Comparison of ENCODE assay signal across 9 cellular contexts in genomic region chr14:100374891-100375272, GRCh38. TPM values are rescaled to one million over a fixed set of nuclear protein-coding genes. Genes with fewer than 3 reads are reported as not detected.
DNase-seq lines count a peak whose midpoint lies in the region; ATAC-seq and TF ChIP-seq lines count a peak whose summit lies in the region.
"Had no signal": no experiment of that assay in that cellular context is flagged by ENCODE, and none has a peak within 500 bp of the region (broad histone marks: within the 10 kb centered on the region; RNA-seq: fewer than 3 reads in every experiment).

No MANE protein-coding gene starts in this region.

- H3K9me2 ChIP-seq in MM.1S (replicated peaks; ENCODE audit: insufficient read depth, low read length), result no peaks in the 10 kb centered on the region

- H3K27ac Mint-ChIP-seq in nephron, result peak overlapping the region; percentile 96 to 97 (median 96)

- H3F3A ChIP-seq in MM.1S (ENCODE audit: insufficient read depth, low read length), result peaks cover 6% of the 10 kb centered on the region

- H3K4me1 ChIP-seq in BLaER1, result peaks cover 26% of the 10 kb centered on the region
- H3K4me1 ChIP-seq in MM.1S (ENCODE audit: low read length), result 0 out of 2 replicates have a peak, but pooled peaks cover 5% of the 10 kb centered on the region

- peak overlapping the region; percentile 86 for H3K4me3 ChIP-seq in BLaER1
- peak overlapping the region; percentile 72 for H3K4me3 ChIP-seq in MM.1S (ENCODE audit: low read length)
- H3K4me3 ChIP-seq in dorsolateral prefrontal cortex, result peak overlapping the region in 58 of 59 donors; percentile 62 to 98 (median 88)

- no peaks in the 10 kb centered on the region for H3K9me3 ChIP-seq in BLaER1
- no peaks in the 10 kb centered on the region for H3K9me3 ChIP-seq in MM.1S (replicated peaks; ENCODE audit: insufficient read depth, low read length)

- H3K36me3 ChIP-seq in BLaER1 (no peaks in the 10 kb centered on the region), MM.1S (replicated peaks; ENCODE audit: insufficient read depth, low read length) (no peaks in the 10 kb centered on the region)

- H2AFZ ChIP-seq in MM.1S (ENCODE audit: low read length), result no peak overlapping the region

- no peaks in the 10 kb centered on the region for H3K36me3 Mint-ChIP-seq in nephron (ENCODE audit: low read depth)

- H3K27me3 ChIP-seq in BLaER1 (no peaks in the 10 kb centered on the region), MM.1S (replicated peaks; ENCODE audit: insufficient read depth, low read length) (no peaks in the 10 kb centered on the region), dorsolateral prefrontal cortex (no peaks in the 10 kb centered on the region)

- no peaks in the 10 kb centered on the region for H3K9me3 Mint-ChIP-seq in nephron

- intact Hi-C loops in dorsolateral prefrontal cortex (cut with DNase I), result loop anchor here (5.0 to 10.0 kb wide), 3 partner anchors 68 to 390 kb away; partner anchors contain the start of gene SLC25A29 (in 1 of the 2)

- ATAC-seq in GM21717 (IDR thresholded peaks at IDR 0.05; ENCODE audit: unreplicated experiment), result no peak

- H3K4me2 ChIP-seq in BLaER1, result peak overlapping the region; percentile 96
- H3K4me2 ChIP-seq in MM.1S (ENCODE audit: low read depth, low read length), result peak overlapping the region; percentile 57

- H3K27me3 Mint-ChIP-seq in nephron (ENCODE audit: low read depth), result no peaks in the 10 kb centered on the region

- H3K9ac ChIP-seq in BLaER1 (peak overlapping the region; percentile 83), MM.1S (ENCODE audit: low read length) (peak overlapping the region; percentile 82; the same call in 1 of the 2 replicates)

- TF ChIP-seq CTCF in MM.1S (IDR thresholded peaks at IDR 0.05; ENCODE audit: low read length) (no peak), dorsolateral prefrontal cortex (IDR thresholded peaks at IDR 0.05 in 54 of 56, conservative IDR thresholded peaks at IDR 0.05 in 2 of 56; ENCODE audit: low read depth in 1 of 56, partially characterized antibody in 56 of 56) (no peak), nephron (IDR thresholded peaks at IDR 0.05; ENCODE audit: unreplicated experiment in 3 of 3) (no peak)

- DNase-seq in MM.1S, result no peak
- DNase-seq in dorsolateral prefrontal cortex, result no peak
- DNase-seq in nucleus accumbens (lab: John Stamatoyannopoulos, UW), result no peak
- no peak for DNase-seq in NCI-H2107 treated with DMSO at 0.1 percent for 48 hours (lab: John Stamatoyannopoulos, UW; ENCODE audit: unreplicated experiment)
- DNase-seq in DMS79 treated with DMSO at 0.1 percent for 48 hours (lab: John Stamatoyannopoulos, UW), result no peak

- H4K20me1 ChIP-seq in BLaER1, result no peaks in the 10 kb centered on the region
- no peaks in the 10 kb centered on the region for H4K20me1 ChIP-seq in MM.1S (ENCODE audit: insufficient read depth, low read length)

- H3K4me3 Mint-ChIP-seq in nephron, result peak overlapping the region; percentile 94 to 96 (median 94)

- peaks cover 34% of the 10 kb centered on the region for H3K4me1 Mint-ChIP-seq in nephron

- no peak overlapping the region for H3K27ac ChIP-seq in BLaER1
- peak overlapping the region; percentile 57; the same call in 1 of the 2 replicates for H3K27ac ChIP-seq in MM.1S (ENCODE audit: low read length)
- H3K27ac ChIP-seq in dorsolateral prefrontal cortex, result peak overlapping the region in 49 of 59 donors; percentile 3 to 95 (median 75)

- H3K79me2 ChIP-seq in MM.1S (ENCODE audit: low read length), result no peaks in the 10 kb centered on the region

RNA-seq across cellular contexts. Expression of gene WDR25, which starts 1.4 kb away (rescaled TPM):
- 10 to 100 TPM in 107 of 120 experiments, 1 to 10 TPM in 13; 7.7 to 18.9 (median 12.5) TPM for total RNA-seq in dorsolateral prefrontal cortex

RNA-seq across cellular contexts. Expression of gene SLC25A47, which starts 51.7 kb away (rescaled TPM):
- total RNA-seq in dorsolateral prefrontal cortex, result under 1 TPM in 5 of 120 experiments, not detected in 115; 0.28 to 0.36 (median 0.32) TPM
- total RNA-seq: T-helper 2 cell treated with Interferon-gamma antibody and Interleukin-4, amounts not matched to agents 100 ng/mL and 5 ng/mL, for 36 hours had no signal
